ENCODE assay signal across 25 cellular contexts in genomic region chr7:8327199-8327598, GRCh38.
"Had no signal": no experiment of that assay in that cellular context is flagged by ENCODE, and none has a peak within 500 bp of the region (broad histone marks: within the 10 kb centered on the region; RNA-seq: fewer than 3 reads in every experiment).

No MANE protein-coding gene starts in this region.

- H3K4me3 ChIP-seq: stomach, suprapubic skin, testis, thoracic aorta, thyroid gland, tibial artery, tibial nerve, transverse colon, upper lobe of left lung, upper lobe of right lung, uterus, vagina had no signal

- H3K36me3 ChIP-seq: stomach, suprapubic skin, thoracic aorta, thyroid gland, tibial artery, tibial nerve, transverse colon, upper lobe of left lung, upper lobe of right lung, uterus, vagina had no signal

- H3K27me3 ChIP-seq: stomach, suprapubic skin, testis, thyroid gland, tibial artery, tibial nerve, transverse colon, upper lobe of left lung, upper lobe of right lung, uterus, vagina had no signal

- H3K4me1 ChIP-seq: stomach, suprapubic skin, testis, thyroid gland, tibial artery, tibial nerve, transverse colon, upper lobe of left lung, upper lobe of right lung, uterus, vagina had no signal

- H3K9me3 ChIP-seq: stomach, suprapubic skin, testis, thoracic aorta, thyroid gland, tibial artery, tibial nerve, transverse colon, upper lobe of left lung, upper lobe of right lung, uterus, vagina had no signal

- ATAC-seq: stimulated activated effector memory CD8-positive, alpha-beta T cell treated with anti-CD3 and anti-CD28 coated beads, Interleukin-12 subunit alpha, Interleukin-12 subunit beta, amount 100 ng/mL, for 72 hours; stimulated activated memory B cell treated with anti-CD40 and anti-IgM and Interleukin-4, amounts not matched to agents 10 μg/mL and 1 μg/mL and 100 μg/mL, for 72 hours; stimulated activated naive B cell treated with anti-CD40 and anti-IgM and Interleukin-4, amounts not matched to agents 10 μg/mL and 1 μg/mL and 100 μg/mL, for 72 hours; stimulated activated naive CD8-positive, alpha-beta T cell treated with anti-CD3 and anti-CD28 coated beads, Interleukin-15, amount 100 ng/mL, for 72 hours; stimulated activated naive CD8-positive, alpha-beta T cell treated with anti-CD3 and anti-CD28 coated beads, Interleukin-15, Interleukin-2, amounts not matched to agents 100 U/mL and 50 U/mL, for 24 hours; upper lobe of right lung had no signal

- H3K27ac ChIP-seq: stomach, suprapubic skin, testis, thoracic aorta, thyroid gland, tibial artery, tibial nerve, transverse colon, upper lobe of left lung, upper lobe of right lung, uterus, vagina had no signal

- DNase-seq: stimulated activated CD4-positive, alpha-beta T cell treated with anti-CD3 and anti-CD28 coated beads, Interleukin-2, amount 100 ng/mL, for 48 hours; stimulated activated CD4-positive, alpha-beta T cell treated with anti-CD3 and anti-CD28 coated beads, Interleukin-4, amount 100 ng/mL, for 1 hour; stimulated activated CD4-positive, alpha-beta T cell treated with anti-CD3 and anti-CD28 coated beads, Interleukin-4, amount 100 ng/mL, for 24 hours; stimulated activated CD4-positive, alpha-beta T cell treated with anti-CD3 and anti-CD28 coated beads, Interleukin-4, amount 100 ng/mL, for 4 hours; stimulated activated CD8-positive, alpha-beta memory T cell treated with anti-CD3 and anti-CD28 coated beads, Interleukin-4, amount 100 ng/mL, for 48 hours; stimulated activated naive B cell treated with anti-CD40 and anti-IgM and Interleukin-4, amounts not matched to agents 10 μg/mL and 1 μg/mL and 100 μg/mL, for 72 hours; stimulated activated naive CD4-positive, alpha-beta T cell; stimulated activated naive CD4-positive, alpha-beta T cell treated with Interleukin-2 at 50 U/mL for 16 hours; stimulated activated naive CD8-positive, alpha-beta T cell treated with anti-CD3 and anti-CD28 coated beads, Interleukin-15, amount 100 ng/mL, for 72 hours; stimulated activated naive CD8-positive, alpha-beta T cell treated with anti-CD3 and anti-CD28 coated beads, Interleukin-15, Interleukin-2, amounts not matched to agents 100 U/mL and 50 U/mL, for 24 hours; stomach; testis; thyroid gland; tibial artery; transverse colon; trophoblast cell; upper lobe of left lung; upper lobe of right lung; uterus had no signal
